Comparison of ENCODE assay signal across 8 cellular contexts in genomic region chr3:109532257-109533216, GRCh38.
A peak's percentile ranks its signal among the peaks of the same experiment; 100 is the strongest.
DNase-seq lines count a peak whose midpoint lies in the region; ATAC-seq lines count a peak whose summit lies in the region.

No MANE protein-coding gene starts in this region.

- H3K27me3 ChIP-seq in right cardiac atrium (ENCODE audit: control insufficient read depth, insufficient read depth): no peaks in the 10 kb centered on the region

- no peaks in the 10 kb centered on the region for H3K9me3 ChIP-seq in right cardiac atrium (ENCODE audit: control insufficient read depth, low read length)

- no peaks in the 10 kb centered on the region for H3K4me1 ChIP-seq in right cardiac atrium (ENCODE audit: control insufficient read depth, insufficient read depth, low read length)

- H3K4me3 ChIP-seq in right cardiac atrium (ENCODE audit: low read length): no peak overlapping the region

- DNase-seq in SIG-M5 treated with dmso at 0.1 percent for 504 hours (lab: John Stamatoyannopoulos, UW; ENCODE audit: unreplicated experiment): peak; percentile 52
- DNase-seq in SIG-M5 (lab: John Stamatoyannopoulos, UW): no peak
- DNase-seq in NCI-H748 (lab: John Stamatoyannopoulos, UW; ENCODE audit: unreplicated experiment): peak; percentile 72
- DNase-seq in activated T-cell treated with anti-CD3 and anti-CD28 coated beads, Interleukin-2, amount 50 U/mL, for 1 hour: peak; percentile 30
- peak in 2 of 3 donors; percentile 22 to 27 for DNase-seq in right cardiac atrium
- peak; percentile 7 to 13 for DNase-seq in stimulated activated CD4-positive, alpha-beta T cell treated with anti-CD3 and anti-CD28 coated beads, Interleukin-2, amount 100 ng/mL, for 48 hours

- WGBS in right cardiac atrium: 65% methylated on average over 6 of the region's 6 CpGs

- ATAC-seq in right cardiac atrium: no peak
- ATAC-seq in HG03378 (IDR thresholded peaks at IDR 0.05; ENCODE audit: unreplicated experiment): no peak
- no peak for ATAC-seq in HG03460 (IDR thresholded peaks at IDR 0.05; ENCODE audit: unreplicated experiment)

- intact Hi-C loops in right cardiac atrium (cut with DNase I): no loop called here

- H3K27ac ChIP-seq in right cardiac atrium (ENCODE audit: low read length): no peak overlapping the region
